ENCODE assay signal across 8 cellular contexts in the genomic region with DNA sequence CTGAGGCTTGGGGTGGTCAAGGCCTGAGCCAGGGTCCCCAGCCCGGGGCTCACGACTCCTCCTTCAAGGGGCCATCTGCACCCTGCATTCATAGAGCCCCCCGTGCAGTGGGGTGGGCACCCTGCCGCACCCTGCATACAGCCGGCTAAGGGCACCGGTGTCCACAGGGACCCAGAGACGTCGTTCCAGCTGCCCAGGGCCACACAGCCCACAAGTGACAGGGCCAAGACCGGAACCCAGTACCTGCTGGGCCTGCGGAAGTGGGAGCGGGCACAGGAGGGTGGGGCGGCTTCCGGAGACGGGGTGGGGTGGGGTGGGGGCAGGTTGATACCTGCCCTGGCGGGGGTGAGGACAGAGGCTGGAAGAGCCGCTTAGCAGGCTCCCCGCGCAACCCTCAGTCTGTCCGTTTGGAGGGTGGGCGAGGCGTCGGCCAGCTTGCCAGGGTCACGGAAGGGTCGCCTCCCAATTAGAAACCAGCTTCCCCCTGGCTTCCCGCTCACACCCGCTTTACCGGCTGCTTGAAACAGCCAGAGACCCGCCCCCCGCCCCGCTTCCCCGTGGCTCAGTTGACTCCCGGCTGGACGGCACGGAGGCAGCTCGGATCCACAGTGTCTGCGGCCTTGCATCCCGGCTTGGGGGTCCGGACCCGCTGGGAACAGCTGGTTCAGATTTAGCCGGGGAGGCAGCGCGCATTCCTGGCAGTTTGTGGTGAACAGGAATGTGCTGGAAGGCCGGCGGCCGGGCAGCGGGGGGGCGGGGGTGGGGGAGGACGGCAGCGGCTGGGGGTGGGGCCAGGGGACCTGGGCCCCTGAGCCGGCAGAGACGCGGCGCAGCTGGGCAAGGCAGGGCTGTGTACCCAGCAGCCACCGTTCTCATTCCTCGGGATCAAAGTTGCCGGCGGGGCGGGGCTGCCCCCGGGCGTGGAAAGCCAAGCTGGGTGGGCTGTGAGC. TPM values are rescaled to one million over a fixed set of nuclear protein-coding genes. Genes with fewer than 3 reads are reported as not detected.
DNase-seq lines count a peak whose midpoint lies in the region; ATAC-seq, FAIRE-seq and TF ChIP-seq lines count a peak whose summit lies in the region.

No MANE protein-coding gene starts in this region.

- H3K9me3 Mint-ChIP-seq in activated CD8-positive, alpha-beta T cell treated with anti-CD3 and anti-CD28 coated beads, Interleukin-2, amount 10 ng/mL, durations not matched to agents 7 days and 5 days (ENCODE audit: insufficient read depth) = no peaks in the 10 kb centered on the region

- CTCF ChIA-PET in activated CD8-positive, alpha-beta T cell treated with anti-CD3 and anti-CD28 coated beads, Interleukin-2, amount 10 ng/mL, durations not matched to agents 7 days and 5 days (lab: Charles Lee) = interaction anchor here (1.0 to 1.5 kb wide), 8 partner anchors 9 to 166 kb away, joined by 3 to 6 read pairs (median 4); a partner anchor contains a TSS

- peak overlapping the region; percentile 90 for H3K27ac Mint-ChIP-seq in activated CD8-positive, alpha-beta T cell treated with anti-CD3 and anti-CD28 coated beads, Interleukin-2, amount 10 ng/mL, durations not matched to agents 7 days and 5 days

- H3K4me1 Mint-ChIP-seq in activated CD8-positive, alpha-beta T cell treated with anti-CD3 and anti-CD28 coated beads, Interleukin-2, amount 10 ng/mL, durations not matched to agents 7 days and 5 days (ENCODE audit: low read depth) = peaks cover 32% of the 10 kb centered on the region

- H3K36me3 Mint-ChIP-seq in activated CD8-positive, alpha-beta T cell treated with anti-CD3 and anti-CD28 coated beads, Interleukin-2, amount 10 ng/mL, durations not matched to agents 7 days and 5 days (ENCODE audit: low read depth) = peaks cover 44% of the 10 kb centered on the region

- peak overlapping the region; percentile 98 for H3K4me3 Mint-ChIP-seq in activated CD8-positive, alpha-beta T cell treated with anti-CD3 and anti-CD28 coated beads, Interleukin-2, amount 10 ng/mL, durations not matched to agents 7 days and 5 days

- FAIRE-seq in urothelium cell line (lab: Jason Lieb, UNC) = no peak

- POLR2A ChIA-PET in activated CD8-positive, alpha-beta T cell treated with anti-CD3 and anti-CD28 coated beads, Interleukin-2, amount 10 ng/mL, durations not matched to agents 7 days and 5 days (lab: Charles Lee) = interaction anchor here (0.5 to 3.9 kb wide), 15 partner anchors 9 to 241 kb away, joined by 3 to 33 read pairs (median 3); a partner anchor contains a TSS

- DNase-seq in NCI-H510A (lab: John Stamatoyannopoulos, UW) (peak; percentile 63), NCI-H510A treated with DMSO at 0.1 percent for 48 hours (lab: John Stamatoyannopoulos, UW) (no peak), MV-4-11 (lab: John Stamatoyannopoulos, UW) (peak; percentile 45), erythroblast (lab: John Stamatoyannopoulos, UW) (peak; percentile 52 to 56), myocyte (ENCODE audit: low read depth) (peak; percentile 97), urothelium cell line (ENCODE audit: low spot score) (peak; percentile 85), nucleus accumbens (lab: John Stamatoyannopoulos, UW) (no peak)
- DNase-seq in activated CD8-positive, alpha-beta T cell treated with anti-CD3 and anti-CD28 coated beads, Interleukin-2, amount 10 ng/mL, durations not matched to agents 7 days and 5 days = peak; percentile 80

- TF ChIP-seq POLR2A in erythroblast (IDR thresholded peaks at IDR 0.05; ENCODE audit: low read length) = no peak

- no peaks in the 10 kb centered on the region for H3K27me3 Mint-ChIP-seq in activated CD8-positive, alpha-beta T cell treated with anti-CD3 and anti-CD28 coated beads, Interleukin-2, amount 10 ng/mL, durations not matched to agents 7 days and 5 days (ENCODE audit: low read depth)

- ATAC-seq in activated CD8-positive, alpha-beta T cell treated with anti-CD3 and anti-CD28 coated beads, Interleukin-2, amount 10 ng/mL, durations not matched to agents 7 days and 5 days = peak; percentile 41

RNA-seq across cellular contexts. Expression of a gene that starts 1.8 kb away (rescaled TPM):
- 100 to 1,000 TPM; 417 to 455 TPM for total RNA-seq in activated CD8-positive, alpha-beta T cell treated with anti-CD3 and anti-CD28 coated beads, Interleukin-2, amount 10 ng/mL, durations not matched to agents 7 days and 5 days
- total RNA-seq in myocyte = 88.1 and 92.4 TPM in 2 replicates
- polyA plus RNA-seq in myocyte (2012) = 202 TPM

RNA-seq across cellular contexts. Expression of a gene that starts 6.9 kb away (rescaled TPM):
- total RNA-seq in activated CD8-positive, alpha-beta T cell treated with anti-CD3 and anti-CD28 coated beads, Interleukin-2, amount 10 ng/mL, durations not matched to agents 7 days and 5 days = not detected
- not detected in 2 replicates for total RNA-seq in myocyte
- polyA plus RNA-seq in myocyte (2012) = not detected

RNA-seq across cellular contexts. Expression of a gene that starts 7.3 kb away (rescaled TPM):
- total RNA-seq in activated CD8-positive, alpha-beta T cell treated with anti-CD3 and anti-CD28 coated beads, Interleukin-2, amount 10 ng/mL, durations not matched to agents 7 days and 5 days = 100 to 1,000 TPM; 153 to 160 TPM
- 182 and 198 TPM in 2 replicates for total RNA-seq in myocyte
- polyA plus RNA-seq in myocyte (2012) = 114 TPM

RNA-seq across cellular contexts. Expression of a gene that starts 11.7 kb away (rescaled TPM):
- 10 to 100 TPM; 76.6 to 77.5 TPM for total RNA-seq in activated CD8-positive, alpha-beta T cell treated with anti-CD3 and anti-CD28 coated beads, Interleukin-2, amount 10 ng/mL, durations not matched to agents 7 days and 5 days
- total RNA-seq in myocyte = 41.9 and 43.0 TPM in 2 replicates
- 28.2 TPM for polyA plus RNA-seq in myocyte (2012)

RNA-seq across cellular contexts. Expression of a gene that starts 28.0 kb away (rescaled TPM):
- total RNA-seq in activated CD8-positive, alpha-beta T cell treated with anti-CD3 and anti-CD28 coated beads, Interleukin-2, amount 10 ng/mL, durations not matched to agents 7 days and 5 days = not detected
- 0.05 and 0.16 TPM in 2 replicates for total RNA-seq in myocyte
- polyA plus RNA-seq in myocyte (2012) = 0.05 TPM

Comparison
In these comparisons a context has a peak if more than half of its experiments do, and no peak if none do; other contexts are left out.
1. DNase-seq: peak in NCI-H510A (single experiment), MV-4-11 (single experiment), activated CD8-positive, alpha-beta T cell treated with anti-CD3 and anti-CD28 coated beads, Interleukin-2, amount 10 ng/mL, durations not matched to agents 7 days and 5 days (single experiment), erythroblast (2 of 2), myocyte (single experiment) and urothelium cell line (single experiment); none in NCI-H510A treated with DMSO at 0.1 percent for 48 hours (single experiment) and nucleus accumbens (0 of 56).